Comparison of ENCODE assay signal across 1 cellular context in genomic region chr3:21356402-21356801, GRCh38.
TF ChIP-seq lines count a peak whose summit lies in the region.

No MANE protein-coding gene starts in this region.

TF ChIP-seq in IMR-90, 13 proteins besides CTCF, POLR2A, EP300 and RAD21:
- TF ChIP-seq RFX5 (IDR thresholded peaks at IDR 0.05; ENCODE audit: low read depth, low read length) = no peak
- no peak for TF ChIP-seq CEBPB (IDR thresholded peaks at IDR 0.05; ENCODE audit: low read depth, low read length)
- no peak for TF ChIP-seq RCOR1 (IDR thresholded peaks at IDR 0.05; ENCODE audit: insufficient replicate concordance, low read length)
- no peak for TF ChIP-seq SMC3 (IDR thresholded peaks at IDR 0.05; ENCODE audit: low read depth, low read length)
- no peak for TF ChIP-seq FOS (IDR thresholded peaks at IDR 0.05; ENCODE audit: low read depth, low read length)
- no peak for TF ChIP-seq BHLHE40 (IDR thresholded peaks at IDR 0.05; ENCODE audit: low read depth, low read length)
- TF ChIP-seq MAZ (IDR thresholded peaks at IDR 0.05; ENCODE audit: borderline replicate concordance, low read depth, low read length) = no peak
- TF ChIP-seq, protein P1, sequence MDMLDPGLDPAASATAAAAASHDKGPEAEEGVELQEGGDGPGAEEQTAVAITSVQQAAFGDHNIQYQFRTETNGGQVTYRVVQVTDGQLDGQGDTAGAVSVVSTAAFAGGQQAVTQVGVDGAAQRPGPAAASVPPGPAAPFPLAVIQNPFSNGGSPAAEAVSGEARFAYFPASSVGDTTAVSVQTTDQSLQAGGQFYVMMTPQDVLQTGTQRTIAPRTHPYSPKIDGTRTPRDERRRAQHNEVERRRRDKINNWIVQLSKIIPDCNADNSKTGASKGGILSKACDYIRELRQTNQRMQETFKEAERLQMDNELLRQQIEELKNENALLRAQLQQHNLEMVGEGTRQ (IDR thresholded peaks at IDR 0.05; ENCODE audit: low read depth, low read length) = no peak
- TF ChIP-seq CHD1 (IDR thresholded peaks at IDR 0.05; ENCODE audit: low read depth, low read length) = no peak
- TF ChIP-seq NFE2L2 (IDR thresholded peaks at IDR 0.05; ENCODE audit: low read depth, low read length) = no peak
- no peak for TF ChIP-seq MAFK (IDR thresholded peaks at IDR 0.05; ENCODE audit: low read depth, low read length)
- TF ChIP-seq, protein P2, sequence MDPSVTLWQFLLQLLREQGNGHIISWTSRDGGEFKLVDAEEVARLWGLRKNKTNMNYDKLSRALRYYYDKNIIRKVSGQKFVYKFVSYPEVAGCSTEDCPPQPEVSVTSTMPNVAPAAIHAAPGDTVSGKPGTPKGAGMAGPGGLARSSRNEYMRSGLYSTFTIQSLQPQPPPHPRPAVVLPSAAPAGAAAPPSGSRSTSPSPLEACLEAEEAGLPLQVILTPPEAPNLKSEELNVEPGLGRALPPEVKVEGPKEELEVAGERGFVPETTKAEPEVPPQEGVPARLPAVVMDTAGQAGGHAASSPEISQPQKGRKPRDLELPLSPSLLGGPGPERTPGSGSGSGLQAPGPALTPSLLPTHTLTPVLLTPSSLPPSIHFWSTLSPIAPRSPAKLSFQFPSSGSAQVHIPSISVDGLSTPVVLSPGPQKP (IDR thresholded peaks at IDR 0.05; ENCODE audit: borderline replicate concordance, low read depth, low read length) = no peak
- no peak for TF ChIP-seq MXI1 (IDR thresholded peaks at IDR 0.05; ENCODE audit: borderline replicate concordance, low read depth, low read length)
TF ChIP-seq in IMR-90: peak in this region for 0.
